9 cellular contexts compared by ENCODE assay signal in genomic region chr3:117439812-117440211, GRCh38.
A peak's percentile ranks its signal among the peaks of the same experiment; 100 is the strongest.
DNase-seq lines count a peak whose midpoint lies in the region; ATAC-seq and TF ChIP-seq lines count a peak whose summit lies in the region.
"Had no signal": no experiment of that assay in that cellular context is flagged by ENCODE, and none has a peak within 500 bp of the region (broad histone marks: within the 10 kb centered on the region; RNA-seq: fewer than 3 reads in every experiment).

No MANE protein-coding gene starts in this region.

- CTCF ChIA-PET in BJ (lab: Yijun Ruan, JAX), result interaction anchor here (0.8 to 2.0 kb wide), 4 partner anchors 11 to 966 kb away, joined by 3 to 8 read pairs (median 4); no protein-coding TSS in a partner anchor

- no peak for DNase-seq in BJ (ENCODE audit: low read depth)
- DNase-seq in NCI-H1048 (lab: John Stamatoyannopoulos, UW), result peak; percentile 31
- no peak for DNase-seq in left lung
- no peak for DNase-seq in stimulated activated CD4-positive, alpha-beta T cell treated with anti-CD3 and anti-CD28 coated beads, Interleukin-2, amount 100 ng/mL, for 48 hours
- DNase-seq: amniotic stem cell had no signal

- H3K27me3 ChIP-seq in BJ (ENCODE audit: control insufficient read depth, insufficient read depth, low read length) (no peaks in the 10 kb centered on the region), left lung (no peaks in the 10 kb centered on the region)

- POLR2A ChIA-PET in BJ (lab: Charles Lee), result no interaction called here

- H3K9me3 ChIP-seq in left lung, result no peaks in the 10 kb centered on the region

- H3K4me3 ChIP-seq in BJ (ENCODE audit: low read depth, low read length) (no peak overlapping the region), left lung (no peak overlapping the region)

- TF ChIP-seq CTCF in BJ (IDR thresholded peaks at IDR 0.05; ENCODE audit: insufficient read depth, low read depth, low read length) (peak; percentile 35), left lung (IDR thresholded peaks at IDR 0.05) (peak; percentile 23 to 33)

- peak overlapping the region; percentile 1 to 61 for H3K27ac ChIP-seq in left lung

- intact Hi-C loops in left lung (cut with DNase I), result no loop called here

- H3K4me1 ChIP-seq in left lung, result peaks cover 0 to 17% of the 10 kb centered on the region in 2 donors

- H3K36me3 ChIP-seq in BJ (ENCODE audit: control insufficient read depth, insufficient read depth, low read length), result no peaks in the 10 kb centered on the region
- H3K36me3 ChIP-seq in left lung, result no peaks in the 10 kb centered on the region

- peak; percentile 68; the same call in 2 of the 3 replicates for ATAC-seq in SK-N-SH treated with all-trans-retinoic acid at 6 μM for 48 hours
- peak; percentile 62 for ATAC-seq in left lung
- no peak for ATAC-seq in GM21447 (IDR thresholded peaks at IDR 0.05; ENCODE audit: unreplicated experiment)
- no peak for ATAC-seq in GM21390 (IDR thresholded peaks at IDR 0.05; ENCODE audit: unreplicated experiment)
- ATAC-seq in HG03378 (IDR thresholded peaks at IDR 0.05; ENCODE audit: unreplicated experiment), result no peak

TF ChIP-seq in SK-N-SH treated with all-trans-retinoic acid at 6 μM for 48 hours, 23 proteins besides CTCF, POLR2A, EP300 and RAD21:
- TF ChIP-seq SNAI2 (CRISPR knock-in tag; IDR thresholded peaks at IDR 0.05) (0 out of 2 replicates have a peak, but pooled peaks have one; percentile 29), OSR1 (CRISPR knock-in tag; IDR thresholded peaks at IDR 0.05) (no peak)

Comparison
In these comparisons a context has a peak if more than half of its experiments do, and no peak if none do; other contexts are left out.
1. ATAC-seq: peak in SK-N-SH treated with all-trans-retinoic acid at 6 μM for 48 hours (single experiment) and left lung (single experiment); none in GM21447 (single experiment), GM21390 (single experiment) and HG03378 (single experiment).